In the genomic region with DNA sequence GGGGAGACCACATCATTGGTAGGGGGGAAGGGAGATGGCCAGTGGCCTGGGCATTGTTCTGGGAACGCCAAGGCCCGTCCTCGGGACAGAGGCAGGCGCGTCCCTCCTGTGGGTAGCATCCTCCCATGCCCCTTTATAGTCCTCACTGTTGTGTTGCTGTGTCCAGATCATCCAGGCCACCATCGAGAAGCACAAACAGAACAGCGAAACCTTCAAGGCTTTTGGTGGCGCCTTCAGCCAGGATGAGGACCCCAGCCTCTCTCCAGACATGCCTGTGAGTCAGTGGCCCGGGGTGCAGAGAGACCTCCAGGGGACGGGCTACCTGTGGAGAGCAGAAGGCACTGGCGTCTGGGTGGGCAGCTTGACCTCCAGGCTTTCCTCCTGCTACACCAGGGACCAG, we compare ENCODE assay signal across 29 cellular contexts. TPM values are rescaled to one million over a fixed set of nuclear protein-coding genes. Genes with fewer than 3 reads are reported as not detected.
DNase-seq lines count a peak whose midpoint lies in the region; ATAC-seq and TF ChIP-seq lines count a peak whose summit lies in the region.
"Had no signal": no experiment of that assay in that cellular context is flagged by ENCODE, and none has a peak within 500 bp of the region (broad histone marks: within the 10 kb centered on the region; RNA-seq: fewer than 3 reads in every experiment).

No MANE protein-coding gene starts in this region.

- DNase-seq in activated CD4-positive, alpha-beta T cell treated with anti-CD3 and anti-CD28 coated beads, Interleukin-2, amount 10 ng/mL, durations not matched to agents 7 days and 5 days: no peak
- no peak for DNase-seq in activated CD4-positive, alpha-beta T cell treated with anti-CD3 and anti-CD28 coated beads for 48 hours
- no peak for DNase-seq in stimulated activated naive CD8-positive, alpha-beta T cell treated with anti-CD3 and anti-CD28 coated beads, Interleukin-15, Interleukin-2, amounts not matched to agents 100 U/mL and 50 U/mL, for 24 hours
- no peak for DNase-seq in mesendoderm
- no peak for DNase-seq in colonic mucosa
- DNase-seq in HuH-7 (ENCODE audit: low spot score): no peak
- DNase-seq: activated CD8-positive, alpha-beta memory T cell treated with anti-CD3 and anti-CD28 coated beads, Interleukin-2, amount 50 U/mL, for 4 hours; activated gamma-delta T cell treated with Interleukin-2 at 50 U/mL for 16 hours; COR-L47; cortex of kidney; DMS79; foreskin fibroblast; GF-D8; lower lobe of right lung; NCI-H146; NCI-H446 treated with DMSO at 0.1 percent for 48 hours; nephron progenitor cell; stimulated activated CD4-positive, alpha-beta T cell treated with anti-CD3 and anti-CD28 coated beads, Interleukin-12 subunit alpha, Interleukin-12 subunit beta, amount 100 ng/mL, for 4 hours; testis had no signal

- H3K36me3 ChIP-seq in mesendoderm (ENCODE audit: control insufficient read depth, insufficient read depth, low read length) (no peaks in the 10 kb centered on the region), colonic mucosa (no peaks in the 10 kb centered on the region)
- H3K36me3 ChIP-seq: right atrium auricular region had no signal

- H2BK5ac ChIP-seq in mesendoderm (ENCODE audit: low read length): no peak overlapping the region

- WGBS in mesendoderm (ENCODE audit: extremely low coverage, insufficient coverage, low lambda C conversion rate): no CpG with 5 or more reads among the region's 11 CpGs

- H3K4ac ChIP-seq in mesendoderm (ENCODE audit: low read depth, low read length): no peak overlapping the region

- H3K27ac Mint-ChIP-seq in activated CD4-positive, alpha-beta T cell treated with anti-CD3 and anti-CD28 coated beads, Interleukin-2, amount 10 ng/mL, durations not matched to agents 7 days and 5 days: peak overlapping the region; percentile 79
- peak overlapping the region; percentile 67 for H3K27ac Mint-ChIP-seq in stimulated activated naive CD8-positive, alpha-beta T cell treated with anti-CD3 and anti-CD28 coated beads, Interleukin-15, Interleukin-2, amounts not matched to agents 100 ng/mL and 50 ng/mL, for 24 hours

- no peaks in the 10 kb centered on the region for H3K9me3 Mint-ChIP-seq in activated CD4-positive, alpha-beta T cell treated with anti-CD3 and anti-CD28 coated beads, Interleukin-2, amount 10 ng/mL, durations not matched to agents 7 days and 5 days
- H3K9me3 Mint-ChIP-seq in stimulated activated naive CD8-positive, alpha-beta T cell treated with anti-CD3 and anti-CD28 coated beads, Interleukin-15, Interleukin-2, amounts not matched to agents 100 ng/mL and 50 ng/mL, for 24 hours: no peaks in the 10 kb centered on the region
- H3K9me3 Mint-ChIP-seq: activated CD4-positive, alpha-beta T cell treated with anti-CD3 and anti-CD28 coated beads, Interleukin-2, amount 10 ng/mL, durations not matched to agents 24 days and 14 days; nephron progenitor cell; stimulated activated memory B cell treated with anti-CD40 and anti-IgM and Interleukin-4, amounts not matched to agents 10 μg/mL and 1 μg/mL and 100 μg/mL, for 72 hours; T-helper 1 cell treated with Interleukin-12 subunit alpha and Interleukin-12 subunit beta and Interleukin-4 antibody, amounts not matched to agents 30 μg/mL and 1 μg/mL, for 36 hours had no signal

- no peaks in the 10 kb centered on the region for H3K27me3 Mint-ChIP-seq in activated CD4-positive, alpha-beta T cell treated with anti-CD3 and anti-CD28 coated beads, Interleukin-2, amount 10 ng/mL, durations not matched to agents 7 days and 5 days
- H3K27me3 Mint-ChIP-seq in stimulated activated naive CD8-positive, alpha-beta T cell treated with anti-CD3 and anti-CD28 coated beads, Interleukin-15, Interleukin-2, amounts not matched to agents 100 ng/mL and 50 ng/mL, for 24 hours: no peaks in the 10 kb centered on the region
- H3K27me3 Mint-ChIP-seq: activated CD4-positive, alpha-beta T cell treated with anti-CD3 and anti-CD28 coated beads, Interleukin-2, amount 10 ng/mL, durations not matched to agents 24 days and 14 days; stimulated activated memory B cell treated with anti-CD40 and anti-IgM and Interleukin-4, amounts not matched to agents 10 μg/mL and 1 μg/mL and 100 μg/mL, for 72 hours had no signal

- peaks cover 57% of the 10 kb centered on the region for H3K4me1 Mint-ChIP-seq in activated CD4-positive, alpha-beta T cell treated with anti-CD3 and anti-CD28 coated beads, Interleukin-2, amount 10 ng/mL, durations not matched to agents 7 days and 5 days
- H3K4me1 Mint-ChIP-seq in stimulated activated naive CD8-positive, alpha-beta T cell treated with anti-CD3 and anti-CD28 coated beads, Interleukin-15, Interleukin-2, amounts not matched to agents 100 ng/mL and 50 ng/mL, for 24 hours (ENCODE audit: low read depth): peaks cover 32% of the 10 kb centered on the region

- no peak overlapping the region for H2BK120ac ChIP-seq in mesendoderm (ENCODE audit: low read depth, low read length)

- H2BK15ac ChIP-seq in mesendoderm (replicated peaks; ENCODE audit: low read depth): no peak overlapping the region

- no peaks in the 10 kb centered on the region for H3K4me1 ChIP-seq in mesendoderm (ENCODE audit: control insufficient read depth, low read depth, low read length)
- no peaks in the 10 kb centered on the region for H3K4me1 ChIP-seq in colonic mucosa
- H3K4me1 ChIP-seq: lower lobe of right lung, parathyroid adenoma, right atrium auricular region, vagina had no signal

- ATAC-seq in stimulated activated naive CD8-positive, alpha-beta T cell treated with anti-CD3 and anti-CD28 coated beads, Interleukin-15, Interleukin-2, amounts not matched to agents 100 U/mL and 50 U/mL, for 24 hours: no peak
- ATAC-seq in GM21423 (IDR thresholded peaks at IDR 0.05; ENCODE audit: unreplicated experiment): no peak
- ATAC-seq: lower lobe of right lung; stimulated activated memory B cell treated with anti-CD40 and anti-IgM and Interleukin-4, amounts not matched to agents 10 μg/mL and 1 μg/mL and 100 μg/mL, for 72 hours had no signal

- TF ChIP-seq CTCF in colonic mucosa (IDR thresholded peaks at IDR 0.05): no peak

- no peak overlapping the region for H3K4me3 Mint-ChIP-seq in activated CD4-positive, alpha-beta T cell treated with anti-CD3 and anti-CD28 coated beads, Interleukin-2, amount 10 ng/mL, durations not matched to agents 7 days and 5 days
- H3K4me3 Mint-ChIP-seq in stimulated activated naive CD8-positive, alpha-beta T cell treated with anti-CD3 and anti-CD28 coated beads, Interleukin-15, Interleukin-2, amounts not matched to agents 100 ng/mL and 50 ng/mL, for 24 hours: no peak overlapping the region
- H3K4me3 Mint-ChIP-seq: activated CD4-positive, alpha-beta T cell treated with anti-CD3 and anti-CD28 coated beads, Interleukin-2, amount 10 ng/mL, durations not matched to agents 24 days and 14 days; nephron progenitor cell; stimulated activated memory B cell treated with anti-CD40 and anti-IgM and Interleukin-4, amounts not matched to agents 10 μg/mL and 1 μg/mL and 100 μg/mL, for 72 hours had no signal

- H3K79me1 ChIP-seq in mesendoderm (ENCODE audit: low read length): no peaks in the 10 kb centered on the region

- H3K27ac ChIP-seq in mesendoderm (ENCODE audit: low read depth, low read length): no peak overlapping the region
- H3K27ac ChIP-seq in colonic mucosa: no peak overlapping the region
- H3K27ac ChIP-seq: lower lobe of right lung, parathyroid adenoma, right atrium auricular region, testis, vagina had no signal

- H3K18ac ChIP-seq in mesendoderm (ENCODE audit: low read length): no peak overlapping the region

- intact Hi-C loops in colonic mucosa (cut with DNase I): no loop called here

- H3K9ac ChIP-seq in mesendoderm (ENCODE audit: low read length): no peak overlapping the region
- H3K9ac ChIP-seq in colonic mucosa (ENCODE audit: low read depth in 2 of 2, low read length in 2 of 2): no peak overlapping the region
- H3K9ac ChIP-seq: parathyroid adenoma had no signal

- peaks cover 59% of the 10 kb centered on the region for H3K36me3 Mint-ChIP-seq in activated CD4-positive, alpha-beta T cell treated with anti-CD3 and anti-CD28 coated beads, Interleukin-2, amount 10 ng/mL, durations not matched to agents 7 days and 5 days (ENCODE audit: low read depth)
- H3K36me3 Mint-ChIP-seq in stimulated activated naive CD8-positive, alpha-beta T cell treated with anti-CD3 and anti-CD28 coated beads, Interleukin-15, Interleukin-2, amounts not matched to agents 100 ng/mL and 50 ng/mL, for 24 hours (ENCODE audit: low read depth): peaks cover 38% of the 10 kb centered on the region

- no peak overlapping the region for H4K8ac ChIP-seq in mesendoderm (ENCODE audit: low read depth, low read length)

- no peaks in the 10 kb centered on the region for H3K79me2 ChIP-seq in mesendoderm (ENCODE audit: control insufficient read depth, insufficient read depth, low read length)
- H3K79me2 ChIP-seq: parathyroid adenoma had no signal

- no peak overlapping the region for H3K4me3 ChIP-seq in mesendoderm (ENCODE audit: low read length)
- H3K4me3 ChIP-seq in colonic mucosa: no peak overlapping the region
- H3K4me3 ChIP-seq: lower lobe of right lung, mucosa of descending colon, right atrium auricular region, testis, vagina had no signal

- no peak overlapping the region for H3K23ac ChIP-seq in mesendoderm (ENCODE audit: low read length)

- CTCF ChIA-PET in activated CD4-positive, alpha-beta T cell treated with anti-CD3 and anti-CD28 coated beads, Interleukin-2, amount 10 ng/mL, durations not matched to agents 7 days and 5 days (lab: Charles Lee): interaction anchor here (1.1 to 2.0 kb wide), 3 partner anchors 17 to 85 kb away, joined by 3 to 11 read pairs (median 3); no protein-coding TSS in a partner anchor

- H3K27me3 ChIP-seq in mesendoderm (ENCODE audit: insufficient read depth, low read length, poor library complexity) (no peaks in the 10 kb centered on the region), colonic mucosa (no peaks in the 10 kb centered on the region)
- H3K27me3 ChIP-seq: right atrium auricular region, testis, vagina had no signal

- no peak overlapping the region for H2AK5ac ChIP-seq in mesendoderm (ENCODE audit: low read length)

- peak overlapping the region; percentile 17 for H3K56ac ChIP-seq in mesendoderm (ENCODE audit: low read length)

- POLR2A ChIA-PET in activated CD4-positive, alpha-beta T cell treated with anti-CD3 and anti-CD28 coated beads, Interleukin-2, amount 10 ng/mL, durations not matched to agents 7 days and 5 days (lab: Charles Lee): no interaction called here

- H3K9me3 ChIP-seq in colonic mucosa: no peaks in the 10 kb centered on the region
- H3K9me3 ChIP-seq: lower lobe of right lung, mucosa of descending colon, right atrium auricular region, testis, vagina had no signal

- H4K5ac ChIP-seq in mesendoderm (ENCODE audit: low read length): no peak overlapping the region

- H3K4me2 ChIP-seq in mesendoderm (ENCODE audit: low read length): no peak overlapping the region

RNA-seq across cellular contexts. Expression of a gene that starts 38.4 kb away (rescaled TPM):
- total RNA-seq in activated CD4-positive, alpha-beta T cell treated with anti-CD3 and anti-CD28 coated beads, Interleukin-2, amount 10 ng/mL, durations not matched to agents 7 days and 5 days: 10 to 100 TPM; 81.1 to 85.8 TPM
- 4.2 TPM for polyA plus RNA-seq in mesendoderm (2013, experiment 1 of 2)
- polyA plus RNA-seq in mesendoderm (2013, experiment 2 of 2): 3.7 TPM
- 1 to 10 TPM; 1.6 to 2.2 TPM for total RNA-seq in colonic mucosa
- total RNA-seq: LHCN-M2 had no signal

Comparison
In these comparisons a context has a peak if more than half of its experiments do, and no peak if none do; other contexts are left out.
1. RNA of a gene that starts 38.4 kb away (total RNA-seq): 81.1 to 85.8 TPM in activated CD4-positive, alpha-beta T cell treated with anti-CD3 and anti-CD28 coated beads, Interleukin-2, amount 10 ng/mL, durations not matched to agents 7 days and 5 days; 1.6 to 2.2 TPM in colonic mucosa; every median in the first group is over 10 times any median in the second.